ENCODE assay signal across 9 cellular contexts in genomic region chr4:2412534-2412884, GRCh38. TPM values are rescaled to one million over a fixed set of nuclear protein-coding genes. Genes with fewer than 3 reads are reported as not detected.
A peak's percentile ranks its signal among the peaks of the same experiment; 100 is the strongest.
DNase-seq lines count a peak whose midpoint lies in the region; ATAC-seq and TF ChIP-seq lines count a peak whose summit lies in the region.
"Had no signal": no experiment of that assay in that cellular context is flagged by ENCODE, and none has a peak within 500 bp of the region (broad histone marks: within the 10 kb centered on the region; RNA-seq: fewer than 3 reads in every experiment).

No MANE protein-coding gene starts in this region.

- H3K9ac ChIP-seq in ES-I3 (ENCODE audit: low read depth, low read length) = peak overlapping the region; percentile 37; the same call in 1 of the 2 replicates

- peak overlapping the region; percentile 66 to 68 for H3K27ac ChIP-seq in ascending aorta
- H3K27ac ChIP-seq in temporal lobe (ENCODE audit: low read depth, low read length) = peak overlapping the region; percentile 19

- H3K9me3 ChIP-seq in ES-I3 (ENCODE audit: control insufficient read depth, insufficient read depth, low read length) = no peaks in the 10 kb centered on the region
- H3K9me3 ChIP-seq in ascending aorta = no peaks in the 10 kb centered on the region
- no peaks in the 10 kb centered on the region for H3K9me3 ChIP-seq in mononuclear cell (ENCODE audit: low read depth, low read length)

- no peak for TF ChIP-seq CTCF in NB4 (IDR thresholded peaks at IDR 0.05; ENCODE audit: low read depth, low read length)
- no peak for TF ChIP-seq CTCF in ascending aorta (IDR thresholded peaks at IDR 0.05)

- H3K27me3 ChIP-seq in ascending aorta = no peaks in the 10 kb centered on the region
- H3K27me3 ChIP-seq in mononuclear cell (ENCODE audit: insufficient read depth, low read length) = peaks cover 22% of the 10 kb centered on the region

- DNase-seq in NB4 (ENCODE audit: low read depth) = no peak
- no peak for DNase-seq in ascending aorta (ENCODE audit: low spot score in 2 of 2)
- DNase-seq in DMS153 treated with DMSO at 0.1 percent for 48 hours (lab: John Stamatoyannopoulos, UW; ENCODE audit: unreplicated experiment) = no peak
- no peak for DNase-seq in hypothalamus (lab: John Stamatoyannopoulos, UW)

- H3K4me3 ChIP-seq in NB4 (ENCODE audit: low read depth, low read length) = peak overlapping the region; percentile 43
- peak overlapping the region in 1 of 2 donors; percentile 47 for H3K4me3 ChIP-seq in ascending aorta
- peak overlapping the region; percentile 17 for H3K4me3 ChIP-seq in mononuclear cell (ENCODE audit: low read length)

- intact Hi-C loops in ascending aorta (cut with DNase I) = loop anchor here (5.0 to 10.0 kb wide), 4 partner anchors 540 to 1542 kb away; partner anchors contain the start of genes HTT, HTT-AS, NSD2 and TACC3

- TF ChIP-seq POLR2A in NB4 (IDR thresholded peaks at IDR 0.05; ENCODE audit: extremely low read depth, insufficient read length) = no peak

- H3K36me3 ChIP-seq in ES-I3 (ENCODE audit: insufficient read depth, low read length) (no peaks in the 10 kb centered on the region), ascending aorta (no peaks in the 10 kb centered on the region)

- peak; percentile 34 for ATAC-seq in GM21619 (IDR thresholded peaks at IDR 0.05; ENCODE audit: unreplicated experiment)

- peaks cover 17% of the 10 kb centered on the region for H3K4me1 ChIP-seq in ES-I3 (ENCODE audit: insufficient read depth, low read length)
- peaks cover 5 to 18% of the 10 kb centered on the region in 2 donors for H3K4me1 ChIP-seq in ascending aorta
- H3K4me1 ChIP-seq in mononuclear cell (ENCODE audit: insufficient read depth, low read length) = peaks cover 53% of the 10 kb centered on the region

RNA-seq across cellular contexts. Expression of gene ZFYVE28, which starts 5.9 kb away (rescaled TPM):
- total RNA-seq in ascending aorta = 12.3 TPM
- total RNA-seq in mononuclear cell = 8.9 TPM
- total RNA-seq in temporal lobe = 5.7 TPM

RNA-seq across cellular contexts. Expression of gene CFAP99, which starts 6.2 kb away (rescaled TPM):
- total RNA-seq in ascending aorta (not detected), mononuclear cell (0.10 TPM), temporal lobe (not detected)
- total RNA-seq: urinary bladder had no signal

RNA-seq across cellular contexts. Expression of gene RNF4, which starts 56.4 kb away (rescaled TPM):
- 19.3 TPM for total RNA-seq in ascending aorta
- total RNA-seq in mononuclear cell = 126 TPM
- total RNA-seq in temporal lobe = 33.9 TPM
